17 cellular contexts compared by ENCODE assay signal in genomic region chr3:39531681-39532080, GRCh38.
DNase-seq lines count a peak whose midpoint lies in the region; ATAC-seq, FAIRE-seq and TF ChIP-seq lines count a peak whose summit lies in the region.
"Had no signal": no experiment of that assay in that cellular context is flagged by ENCODE, and none has a peak within 500 bp of the region (broad histone marks: within the 10 kb centered on the region; RNA-seq: fewer than 3 reads in every experiment).

No MANE protein-coding gene starts in this region.

- H3K36me3 Mint-ChIP-seq in astrocyte (ENCODE audit: low read depth, unreplicated experiment) = no peaks in the 10 kb centered on the region
- no peaks in the 10 kb centered on the region for H3K36me3 Mint-ChIP-seq in natural killer cell
- H3K36me3 Mint-ChIP-seq: mesothelial cell of epicardium had no signal

- H3K4me1 Mint-ChIP-seq in astrocyte (ENCODE audit: low read depth, unreplicated experiment) (peaks cover 14% of the 10 kb centered on the region), natural killer cell (no peaks in the 10 kb centered on the region)
- H3K4me1 Mint-ChIP-seq: activated B cell treated with CpG ODN at 0.5 μM for 24 hours, mesothelial cell of epicardium had no signal

- 67% methylated on average over 3 of the region's 3 CpGs for WGBS in smooth muscle cell (ENCODE audit: low lambda C conversion rate)

- no peaks in the 10 kb centered on the region for H3K79me2 ChIP-seq in astrocyte (ENCODE audit: insufficient read depth, low read length)
- H3K79me2 ChIP-seq in smooth muscle cell (ENCODE audit: low read depth) = no peaks in the 10 kb centered on the region

- no peak overlapping the region for H2AFZ ChIP-seq in astrocyte (ENCODE audit: low read depth, low read length)
- no peak overlapping the region for H2AFZ ChIP-seq in smooth muscle cell (ENCODE audit: low read depth)

- H3K9ac ChIP-seq in astrocyte (ENCODE audit: low read length) (no peak overlapping the region), smooth muscle cell (ENCODE audit: low read depth) (no peak overlapping the region)

- H3K27me3 ChIP-seq in astrocyte (ENCODE audit: insufficient read depth, low read length) = no peaks in the 10 kb centered on the region
- no peaks in the 10 kb centered on the region for H3K27me3 ChIP-seq in smooth muscle cell (ENCODE audit: low read depth)
- H3K27me3 ChIP-seq in BE2C = no peaks in the 10 kb centered on the region
- H3K27me3 ChIP-seq: body of pancreas, SJCRH30 had no signal

- H3K27me3 Mint-ChIP-seq in astrocyte (ENCODE audit: low read depth, unreplicated experiment) (no peaks in the 10 kb centered on the region), natural killer cell (ENCODE audit: low read depth in 2 of 2) (peaks cover 21 to 22% of the 10 kb centered on the region in 2 donors)

- intact Hi-C loops in natural killer cell (cut with micrococcal nuclease) = no loop called here

- no peaks in the 10 kb centered on the region for H4K20me1 ChIP-seq in astrocyte (ENCODE audit: insufficient read depth, low read length)
- H4K20me1 ChIP-seq in smooth muscle cell (ENCODE audit: low read depth) = no peaks in the 10 kb centered on the region

- DNase-seq in NCI-H2029 (lab: John Stamatoyannopoulos, UW) (peak; percentile 21), NCI-H2029 treated with DMSO at 0.1 percent for 48 hours (lab: John Stamatoyannopoulos, UW) (no peak), astrocyte (ENCODE audit: low read depth) (peak; percentile 38), fibroblast of villous mesenchyme (ENCODE audit: low read depth) (peak; percentile 71), smooth muscle cell (lab: John Stamatoyannopoulos, UW; ENCODE audit: unreplicated experiment) (no peak), BE2C (no peak), medulla oblongata (ENCODE audit: extremely low spot score) (no peak), natural killer cell (no peak)
- DNase-seq: activated B cell treated with CpG ODN at 0.5 μM for 24 hours; activated T-cell treated with anti-CD3 and anti-CD28 coated beads, Interleukin-2, amount 50 U/mL, for 24 hours; DMS153; NCI-H510A; psoas muscle; SJCRH30 had no signal

- no peaks in the 10 kb centered on the region for H3K9me3 ChIP-seq in astrocyte (ENCODE audit: insufficient read depth, low read depth, low read length)
- no peaks in the 10 kb centered on the region for H3K9me3 ChIP-seq in smooth muscle cell (replicated peaks; ENCODE audit: low read depth)
- H3K9me3 ChIP-seq in BE2C = no peaks in the 10 kb centered on the region
- H3K9me3 ChIP-seq: body of pancreas, psoas muscle, SJCRH30 had no signal

- no peak for TF ChIP-seq CTCF in astrocyte (IDR thresholded peaks at IDR 0.05; ENCODE audit: insufficient read depth, low read depth, low read length)
- no peak for TF ChIP-seq CTCF in fibroblast of villous mesenchyme (IDR thresholded peaks at IDR 0.05; ENCODE audit: insufficient read depth, low read depth, low read length)
- TF ChIP-seq CTCF in smooth muscle cell (IDR thresholded peaks at IDR 0.05; ENCODE audit: borderline replicate concordance, insufficient read depth, poor library complexity, severe bottlenecking) = no peak
- TF ChIP-seq CTCF in BE2C (IDR thresholded peaks at IDR 0.05; ENCODE audit: low read depth, low read length) = no peak
- no peak for TF ChIP-seq CTCF in natural killer cell (IDR thresholded peaks at IDR 0.05)

- H3K27ac Mint-ChIP-seq in astrocyte (ENCODE audit: unreplicated experiment) = peak overlapping the region; percentile 87
- no peak overlapping the region for H3K27ac Mint-ChIP-seq in natural killer cell
- H3K27ac Mint-ChIP-seq: activated B cell treated with CpG ODN at 0.5 μM for 24 hours; activated T-cell treated with anti-CD3 and anti-CD28 coated beads, Interleukin-2, amount 50 U/mL, for 24 hours; mesothelial cell of epicardium had no signal

- H3K36me3 ChIP-seq in astrocyte (ENCODE audit: insufficient read depth, low read length) (no peaks in the 10 kb centered on the region), smooth muscle cell (ENCODE audit: low read depth) (no peaks in the 10 kb centered on the region), BE2C (no peaks in the 10 kb centered on the region)
- H3K36me3 ChIP-seq: SJCRH30 had no signal

- H3K27ac ChIP-seq in astrocyte (ENCODE audit: low read depth, low read length) (no peak overlapping the region), smooth muscle cell (ENCODE audit: low read depth) (peak overlapping the region; percentile 72)
- H3K27ac ChIP-seq: 22Rv1, body of pancreas, psoas muscle, SJCRH30 had no signal

- no peak for ATAC-seq in natural killer cell
- ATAC-seq: body of pancreas, psoas muscle had no signal

- H3F3A ChIP-seq in smooth muscle cell (ENCODE audit: low read depth) = peaks cover 8% of the 10 kb centered on the region

- no peak overlapping the region for H3K4me3 Mint-ChIP-seq in astrocyte (ENCODE audit: unreplicated experiment)
- H3K4me3 Mint-ChIP-seq in natural killer cell = no peak overlapping the region
- H3K4me3 Mint-ChIP-seq: activated B cell treated with CpG ODN at 0.5 μM for 24 hours; activated T-cell treated with anti-CD3 and anti-CD28 coated beads, Interleukin-2, amount 50 U/mL, for 24 hours; mesothelial cell of epicardium had no signal

- H3K4me1 ChIP-seq in astrocyte (ENCODE audit: insufficient read depth, low read length) = peaks cover 12% of the 10 kb centered on the region
- no peaks in the 10 kb centered on the region for H3K4me1 ChIP-seq in smooth muscle cell (ENCODE audit: low read depth)
- H3K4me1 ChIP-seq in BE2C = no peaks in the 10 kb centered on the region
- H3K4me1 ChIP-seq: body of pancreas, psoas muscle, SJCRH30 had no signal

- H3K9me3 Mint-ChIP-seq in astrocyte (ENCODE audit: unreplicated experiment) = no peaks in the 10 kb centered on the region
- no peaks in the 10 kb centered on the region for H3K9me3 Mint-ChIP-seq in natural killer cell
- H3K9me3 Mint-ChIP-seq: activated B cell treated with CpG ODN at 0.5 μM for 24 hours; activated T-cell treated with anti-CD3 and anti-CD28 coated beads, Interleukin-2, amount 50 U/mL, for 24 hours; mesothelial cell of epicardium had no signal

- H3K4me3 ChIP-seq in astrocyte (ENCODE audit: insufficient read depth, low read depth, low read length) (no peak overlapping the region), fibroblast of villous mesenchyme (ENCODE audit: low read depth, low read length) (no peak overlapping the region), smooth muscle cell (no peak overlapping the region), BE2C (ENCODE audit: low read depth, low read length) (no peak overlapping the region)
- H3K4me3 ChIP-seq: body of pancreas, psoas muscle, SJCRH30 had no signal

- H3K4me2 ChIP-seq in astrocyte (ENCODE audit: low read length) (peak overlapping the region; percentile 15), smooth muscle cell (peak overlapping the region; percentile 21)

- FAIRE-seq in astrocyte (lab: Jason Lieb, UNC) = peak; percentile 73

Comparison
In these comparisons a context has a peak if more than half of its experiments do, and no peak if none do; other contexts are left out.
1. DNase-seq: peak in NCI-H2029 (single experiment), astrocyte (single experiment) and fibroblast of villous mesenchyme (single experiment); none in NCI-H2029 treated with DMSO at 0.1 percent for 48 hours (single experiment), smooth muscle cell (single experiment), BE2C (single experiment), medulla oblongata (single experiment) and natural killer cell (single experiment).